14 cellular contexts compared by ENCODE assay signal in the genomic region with DNA sequence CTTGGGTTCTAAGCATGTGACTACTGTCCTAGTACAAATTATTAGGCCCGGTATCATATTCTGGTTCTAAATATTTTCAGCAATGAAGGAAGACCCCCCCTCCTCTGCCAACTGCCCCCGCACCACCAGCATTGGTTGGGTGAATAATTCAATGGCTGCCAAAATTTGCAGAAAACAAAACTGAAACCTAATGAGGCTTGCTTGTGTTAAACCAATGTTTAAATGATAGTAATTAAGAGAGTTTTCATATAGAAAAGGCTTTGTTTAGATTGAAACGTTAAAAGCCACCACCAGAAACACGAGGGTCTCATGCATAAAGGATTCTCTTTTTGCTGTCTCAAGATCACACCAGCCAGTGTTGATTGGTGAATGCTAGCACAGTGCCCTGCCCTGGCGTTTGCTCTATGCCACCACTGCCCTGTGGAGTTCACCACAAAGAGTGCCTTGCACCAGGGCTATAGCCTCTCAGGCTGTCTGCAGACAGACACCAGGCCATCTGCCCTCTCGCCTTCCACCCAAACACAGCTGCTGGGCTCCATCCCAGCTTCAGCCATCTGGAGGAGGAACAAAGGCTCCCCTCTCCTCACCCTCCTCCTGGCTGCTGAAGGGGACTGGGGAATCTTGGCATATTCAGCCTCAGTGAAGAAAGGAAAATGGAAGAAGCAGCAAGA.
DNase-seq lines count a peak whose midpoint lies in the region; ATAC-seq, FAIRE-seq and TF ChIP-seq lines count a peak whose summit lies in the region.
"Had no signal": no experiment of that assay in that cellular context is flagged by ENCODE, and none has a peak within 500 bp of the region (broad histone marks: within the 10 kb centered on the region; RNA-seq: fewer than 3 reads in every experiment).

No MANE protein-coding gene starts in this region.

- FAIRE-seq in bronchial epithelial cell (lab: Jason Lieb, UNC) (peak; percentile 43), HepG2 (lab: Jason Lieb, UNC) (no peak)

- TF ChIP-seq POLR2A in HepG2 (IDR thresholded peaks at IDR 0.05; ENCODE audit: insufficient read depth in 1 of 2, low read depth in 2 of 2, low read length in 2 of 2) = no peak

- no peaks in the 10 kb centered on the region for H3K27me3 Mint-ChIP-seq in GM23338 (ENCODE audit: insufficient read depth, low read depth, poor library complexity)

- H3K4me1 ChIP-seq in GM23338 (ENCODE audit: insufficient read depth) (0 out of 2 replicates have a peak, but pooled peaks cover 3% of the 10 kb centered on the region), HepG2 (ENCODE audit: insufficient read depth, low read length) (no peaks in the 10 kb centered on the region)
- H3K4me1 ChIP-seq: BE2C had no signal

- intact Hi-C loops in HepG2 (cut with micrococcal nuclease; ENCODE audit: unreplicated experiment) = no loop called here

- H4K20me1 ChIP-seq in GM23338 (replicated peaks; ENCODE audit: insufficient read depth) (no peaks in the 10 kb centered on the region), HepG2 (ENCODE audit: insufficient read depth, low read length) (no peaks in the 10 kb centered on the region)

- no peak for TF ChIP-seq EP300 in HepG2 (IDR thresholded peaks at IDR 0.05; ENCODE audit: low read depth in 2 of 2, low read length in 2 of 2)
- TF ChIP-seq EP300 in HepG2 (CRISPR knock-in tag; IDR thresholded peaks at IDR 0.05; ENCODE audit: borderline replicate concordance) = no peak

- H2AFZ ChIP-seq in GM23338 (0 out of 2 replicates have a peak overlapping the region, but pooled peaks have one; percentile 4), HepG2 (ENCODE audit: low read length) (no peak overlapping the region)

- no peak overlapping the region for H3K9ac ChIP-seq in HepG2 (ENCODE audit: insufficient read depth, low read depth, low read length)

- H3K36me3 Mint-ChIP-seq in GM23338 (ENCODE audit: low read depth) = no peaks in the 10 kb centered on the region

- no peaks in the 10 kb centered on the region for H3K9me3 Mint-ChIP-seq in GM23338

- no TSS peak for BruUV-seq in HepG2 (replicated peaks; lab: Mats Ljungman, UMichigan)

- TF ChIP-seq RAD21 in HepG2 (CRISPR knock-in tag; IDR thresholded peaks at IDR 0.05) = no peak

- H3K4me1 Mint-ChIP-seq in GM23338 = peaks cover 3% of the 10 kb centered on the region

- no peaks in the 10 kb centered on the region for H3K9me3 ChIP-seq in HepG2 (ENCODE audit: low read length)
- H3K9me3 ChIP-seq: BE2C, HAP-1 had no signal

- no peaks in the 10 kb centered on the region for H3K79me2 ChIP-seq in GM23338 (replicated peaks; ENCODE audit: insufficient read depth)
- H3K79me2 ChIP-seq in HepG2 (ENCODE audit: insufficient read depth, low read length) = no peaks in the 10 kb centered on the region

- DNase-seq in GM23338 (ENCODE audit: low spot score) = no peak
- DNase-seq in NCI-H2171 treated with DMSO at 0.1 percent for 48 hours (lab: John Stamatoyannopoulos, UW) = peak; percentile 87
- DNase-seq in bronchial epithelial cell (ENCODE audit: low read depth) = no peak
- DNase-seq in myocyte (ENCODE audit: low read depth) = peak; percentile 92
- no peak for DNase-seq in HepG2 (ENCODE audit: low spot score)
- no peak for DNase-seq in germinal center (ENCODE audit: low spot score)
- no peak for DNase-seq in RWPE1 (ENCODE audit: low spot score)
- DNase-seq: activated CD8-positive, alpha-beta memory T cell treated with anti-CD3 and anti-CD28 coated beads, Interleukin-2, amount 50 U/mL, for 4 hours; BE2C; cortex of kidney; NK-92 treated with Interleukin-12 subunit alpha and Interleukin-12 subunit beta, amount 100 ng/mL, for 24 hours; SW 1271 had no signal

- H3F3A ChIP-seq in GM23338 (replicated peaks; ENCODE audit: low read depth) = no peaks in the 10 kb centered on the region

- POLR2A ChIA-PET in HepG2 (lab: Yijun Ruan, JAX) (no interaction called here), RWPE1 (lab: Yijun Ruan, JAX; ENCODE audit: low non-redundant PET) (no interaction called here)

- TF ChIP-seq CTCF in GM23338 (conservative IDR thresholded peaks at IDR 0.05; ENCODE audit: low read depth in 2 of 2) (no peak), bronchial epithelial cell (IDR thresholded peaks at IDR 0.05; ENCODE audit: insufficient read depth, low read length, severe bottlenecking) (no peak), HepG2 (CRISPR knock-in tag; IDR thresholded peaks at IDR 0.05) (no peak), RWPE1 (conservative IDR thresholded peaks at IDR 0.05; ENCODE audit: low read depth) (no peak)

- H3K27me3 ChIP-seq in GM23338 (ENCODE audit: insufficient read depth) = no peaks in the 10 kb centered on the region
- H3K27me3 ChIP-seq in bronchial epithelial cell (ENCODE audit: control insufficient read depth, insufficient read depth, low read length) = no peaks in the 10 kb centered on the region
- no peaks in the 10 kb centered on the region for H3K27me3 ChIP-seq in HepG2 (ENCODE audit: control insufficient read depth in 1 of 2, insufficient read depth in 2 of 2, low read length in 2 of 2)
- H3K27me3 ChIP-seq: BE2C had no signal

- H3K9me2 ChIP-seq in GM23338 (ENCODE audit: insufficient read depth) = no peaks in the 10 kb centered on the region; the same call in 1 of the 2 replicates

- 8% methylated on average over 6 of the region's 6 CpGs for WGBS in HepG2 (ENCODE audit: low lambda C conversion rate)

- no peak overlapping the region for H3K4me3 ChIP-seq in GM23338
- H3K4me3 ChIP-seq in bronchial epithelial cell (ENCODE audit: low read depth, low read length) = no peak overlapping the region
- no peak overlapping the region for H3K4me3 ChIP-seq in HepG2 (replicated peaks in 1 of 3; ENCODE audit: insufficient read depth in 1 of 3, low read depth in 2 of 3, low read length in 3 of 3)
- H3K4me3 ChIP-seq: HAP-1 had no signal

- H3K27ac ChIP-seq in GM23338 (ENCODE audit: low read depth) = no peak overlapping the region
- H3K27ac ChIP-seq in HepG2 (ENCODE audit: extremely low read length, insufficient read depth, low read length) = no peak overlapping the region
- H3K27ac ChIP-seq in RWPE1 = no peak overlapping the region

- CTCF ChIA-PET in HepG2 (lab: Yijun Ruan, JAX; ENCODE audit: low intra/inter-chr PET ratio, low total read pairs) = no interaction called here
- CTCF ChIA-PET in RWPE1 (lab: Yijun Ruan, JAX) = interaction anchor here (0.6 kb wide), 1 partner anchor 400 kb away, joined by 3 read pairs; no protein-coding TSS in a partner anchor

- ATAC-seq in GM23338 (no peak), HepG2 (no peak), HG02642 (IDR thresholded peaks at IDR 0.05; ENCODE audit: poor library complexity, unreplicated experiment) (no peak)

- H3K27ac Mint-ChIP-seq in GM23338 = no peak overlapping the region

- H3K4me2 ChIP-seq in GM23338 = no peak overlapping the region
- H3K4me2 ChIP-seq in HepG2 (ENCODE audit: low read depth, low read length) = no peak overlapping the region

- H3K4me3 Mint-ChIP-seq in GM23338 = no peak overlapping the region

- H3K36me3 ChIP-seq in GM23338 (ENCODE audit: insufficient read depth) (no peaks in the 10 kb centered on the region), bronchial epithelial cell (ENCODE audit: control insufficient read depth, insufficient read depth, low read length) (no peaks in the 10 kb centered on the region), HepG2 (replicated peaks in 1 of 2; ENCODE audit: control insufficient read depth in 1 of 2, insufficient read depth in 2 of 2, low read length in 2 of 2) (no peaks in the 10 kb centered on the region)
- H3K36me3 ChIP-seq: BE2C, HAP-1 had no signal

- in situ Hi-C loops in HepG2 (cut with HindIII; ENCODE audit: extremely low pct_ligation_motif_present, low pct_unique_long_range_greater_than_20kb) = no loop called here

TF ChIP-seq in GM23338, 12 proteins besides CTCF, POLR2A, EP300 and RAD21:
- TF ChIP-seq ZNF114 (CRISPR knock-in tag; IDR thresholded peaks at IDR 0.05) = no peak
- TF ChIP-seq EZH2phosphoT487 (IDR thresholded peaks at IDR 0.05; ENCODE audit: unreplicated experiment) = no peak
- TF ChIP-seq JUNB (IDR thresholded peaks at IDR 0.05; ENCODE audit: unreplicated experiment) = no peak
- TF ChIP-seq CREB1 (CRISPR knock-in tag; IDR thresholded peaks at IDR 0.05; ENCODE audit: low read depth) = no peak
- TF ChIP-seq, protein P1, sequence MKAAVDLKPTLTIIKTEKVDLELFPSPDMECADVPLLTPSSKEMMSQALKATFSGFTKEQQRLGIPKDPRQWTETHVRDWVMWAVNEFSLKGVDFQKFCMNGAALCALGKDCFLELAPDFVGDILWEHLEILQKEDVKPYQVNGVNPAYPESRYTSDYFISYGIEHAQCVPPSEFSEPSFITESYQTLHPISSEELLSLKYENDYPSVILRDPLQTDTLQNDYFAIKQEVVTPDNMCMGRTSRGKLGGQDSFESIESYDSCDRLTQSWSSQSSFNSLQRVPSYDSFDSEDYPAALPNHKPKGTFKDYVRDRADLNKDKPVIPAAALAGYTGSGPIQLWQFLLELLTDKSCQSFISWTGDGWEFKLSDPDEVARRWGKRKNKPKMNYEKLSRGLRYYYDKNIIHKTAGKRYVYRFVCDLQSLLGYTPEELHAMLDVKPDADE (IDR thresholded peaks at IDR 0.05) = no peak
- no peak for TF ChIP-seq POLR2AphosphoS5 (IDR thresholded peaks at IDR 0.05; ENCODE audit: low read depth)

TF ChIP-seq in HepG2, 621 proteins besides CTCF, POLR2A, EP300 and RAD21 (continues in another document):
- TF ChIP-seq ZNF446 (CRISPR knock-in tag; IDR thresholded peaks at IDR 0.05) (no peak), ZNF570 (CRISPR knock-in tag; IDR thresholded peaks at IDR 0.05; ENCODE audit: borderline replicate concordance) (no peak), ZNF713 (CRISPR knock-in tag; IDR thresholded peaks at IDR 0.05) (no peak), SAFB2 (CRISPR knock-in tag; IDR thresholded peaks at IDR 0.05; ENCODE audit: borderline replicate concordance, low read depth) (no peak), ZSCAN31 (CRISPR knock-in tag; IDR thresholded peaks at IDR 0.05; ENCODE audit: low read depth) (no peak), AGO1 (IDR thresholded peaks at IDR 0.05; ENCODE audit: low read depth, low read length, poor library complexity, severe bottlenecking) (no peak), GATA4 (IDR thresholded peaks at IDR 0.05; ENCODE audit: borderline replicate concordance, low read depth) (no peak), IKZF4 (CRISPR knock-in tag; IDR thresholded peaks at IDR 0.05; ENCODE audit: borderline replicate concordance, low read depth, not compliant biosample characterization) (no peak), RXRA (CRISPR knock-in tag; IDR thresholded peaks at IDR 0.05) (no peak), TCF7 (IDR thresholded peaks at IDR 0.05; ENCODE audit: low read depth) (no peak), ELF4 (CRISPR knock-in tag; IDR thresholded peaks at IDR 0.05; ENCODE audit: borderline replicate concordance) (no peak), RFXAP (CRISPR knock-in tag; IDR thresholded peaks at IDR 0.05; ENCODE audit: borderline replicate concordance) (no peak), MTA3 (CRISPR knock-in tag; IDR thresholded peaks at IDR 0.05) (no peak)
- TF ChIP-seq, protein P2, sequence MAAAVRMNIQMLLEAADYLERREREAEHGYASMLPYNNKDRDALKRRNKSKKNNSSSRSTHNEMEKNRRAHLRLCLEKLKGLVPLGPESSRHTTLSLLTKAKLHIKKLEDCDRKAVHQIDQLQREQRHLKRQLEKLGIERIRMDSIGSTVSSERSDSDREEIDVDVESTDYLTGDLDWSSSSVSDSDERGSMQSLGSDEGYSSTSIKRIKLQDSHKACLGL (CRISPR knock-in tag; IDR thresholded peaks at IDR 0.05) = no peak

Comparison
In these comparisons a context has a peak if more than half of its experiments do, and no peak if none do; other contexts are left out.
1. DNase-seq: peak in NCI-H2171 treated with DMSO at 0.1 percent for 48 hours (single experiment) and myocyte (single experiment); none in GM23338 (single experiment), bronchial epithelial cell (single experiment), HepG2 (single experiment), germinal center (single experiment) and RWPE1 (single experiment).